ENCODE assay signal across 8 cellular contexts in the genomic region with DNA sequence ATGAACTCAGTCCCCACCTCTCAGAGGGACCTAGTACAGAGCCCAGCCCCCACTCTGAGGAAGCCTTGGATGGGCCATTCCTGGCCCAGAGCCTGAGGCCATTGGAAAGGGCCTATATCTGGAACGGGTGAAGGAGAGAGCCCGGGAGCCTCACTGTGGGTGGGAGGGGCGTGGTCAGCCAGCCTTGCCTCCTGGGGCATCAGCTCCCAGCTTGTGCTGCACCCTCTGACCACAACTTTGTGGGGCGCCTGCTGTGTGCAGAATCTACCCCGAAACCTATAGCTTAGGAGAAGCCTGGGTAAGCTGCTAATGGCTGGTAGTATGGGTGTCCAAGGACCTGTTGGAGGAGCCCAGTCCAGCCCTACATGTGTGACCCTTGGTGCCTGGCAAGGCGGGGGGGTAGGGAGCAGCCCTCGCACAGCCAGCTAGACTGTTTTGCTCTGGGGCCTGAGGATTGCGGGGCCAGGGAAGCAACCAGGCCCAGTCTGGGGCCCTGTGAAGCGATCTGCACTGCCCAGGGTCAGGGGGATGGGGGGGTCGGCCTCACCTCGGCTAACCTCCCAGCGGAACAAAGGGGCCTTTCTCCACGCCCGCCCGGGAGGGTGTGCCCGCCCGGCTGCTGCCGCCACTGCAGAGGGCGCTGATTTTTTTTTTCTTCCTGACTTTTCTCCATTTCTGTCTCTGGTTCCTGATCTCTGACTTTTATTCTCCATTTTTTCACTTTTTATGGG. TPM values are rescaled to one million over a fixed set of nuclear protein-coding genes. Genes with fewer than 3 reads are reported as not detected.
A peak's percentile ranks its signal among the peaks of the same experiment; 100 is the strongest.
DNase-seq lines count a peak whose midpoint lies in the region; ATAC-seq and TF ChIP-seq lines count a peak whose summit lies in the region.

No MANE protein-coding gene starts in this region.

- H4K20me1 ChIP-seq in GM23338 (replicated peaks; ENCODE audit: insufficient read depth) = 0 out of 2 replicates have a peak, but pooled peaks cover 4% of the 10 kb centered on the region

- TF ChIP-seq CTCF in GM23338 (conservative IDR thresholded peaks at IDR 0.05; ENCODE audit: low read depth in 2 of 2) = no peak

- peaks cover 96% of the 10 kb centered on the region for H3K27me3 ChIP-seq in GM23338 (ENCODE audit: insufficient read depth)

- H3K27ac Mint-ChIP-seq in GM23338 (no peak overlapping the region), T-cell (no peak overlapping the region)

- peaks cover 87% of the 10 kb centered on the region for H3K27me3 Mint-ChIP-seq in GM23338 (ENCODE audit: insufficient read depth, low read depth, poor library complexity)
- peaks cover 10 to 23% of the 10 kb centered on the region in 2 donors for H3K27me3 Mint-ChIP-seq in T-cell

- CTCF ChIA-PET in T-cell (lab: Charles Lee) = interaction anchor here (0.6 to 2.6 kb wide), 18 partner anchors 12 to 141 kb away, joined by 3 to 32 read pairs (median 6); partner anchors contain the start of gene SYCE2 (in 1 of the 2)

- H3K4me3 ChIP-seq in GM23338 = peak overlapping the region; percentile 80
- H3K4me3 ChIP-seq in skin epidermis = peak overlapping the region in 4 of 7 experiments; percentile 21 to 42 (median 31)

- POLR2A ChIA-PET in T-cell (lab: Charles Lee) = no interaction called here

- H2AFZ ChIP-seq in GM23338 = peak overlapping the region; percentile 72

- H3K36me3 Mint-ChIP-seq in GM23338 (ENCODE audit: low read depth) (no peaks in the 10 kb centered on the region; the same call in 2 of the 3 replicates), T-cell (no peaks in the 10 kb centered on the region)

- peaks cover 7% of the 10 kb centered on the region; the same call in 1 of the 2 replicates for H3F3A ChIP-seq in GM23338 (replicated peaks; ENCODE audit: low read depth)

- peaks cover 6% of the 10 kb centered on the region; the same call in 2 of the 3 replicates for H3K9me3 Mint-ChIP-seq in GM23338
- no peaks in the 10 kb centered on the region for H3K9me3 Mint-ChIP-seq in T-cell

- peak overlapping the region; percentile 99 for H3K4me2 ChIP-seq in GM23338

- intact Hi-C loops in Right ventricle myocardium superior (cut with DNase I) = no loop called here

- DNase-seq in GM23338 (ENCODE audit: low spot score) (no peak), T-cell (no peak), Right ventricle myocardium superior (peak; percentile 77), GM19240 (ENCODE audit: insufficient read length, low spot score) (no peak)
- no peak for DNase-seq in activated CD4-positive, alpha-beta T cell treated with anti-CD3 and anti-CD28 coated beads, Interleukin-2, amount 50 U/mL, for 1 hour

- no peaks in the 10 kb centered on the region for H3K79me2 ChIP-seq in GM23338 (replicated peaks; ENCODE audit: insufficient read depth)

- no peaks in the 10 kb centered on the region for H3K9me2 ChIP-seq in GM23338 (ENCODE audit: insufficient read depth)

- H3K27ac ChIP-seq in GM23338 (ENCODE audit: low read depth) (no peak overlapping the region), skin epidermis (peak overlapping the region in 17 of 21 experiments; percentile 2 to 86 (median 66))

- no peaks in the 10 kb centered on the region for H3K36me3 ChIP-seq in GM23338 (ENCODE audit: insufficient read depth)

- peaks cover 55% of the 10 kb centered on the region for H3K4me1 ChIP-seq in GM23338 (ENCODE audit: insufficient read depth)

- ATAC-seq in GM23338 (peak; percentile 18), T-cell (replicated peaks in 1 of 4) (no peak), Right ventricle myocardium superior (ENCODE audit: poor library complexity) (peak; percentile 11), GM21529 (IDR thresholded peaks at IDR 0.05; ENCODE audit: unreplicated experiment) (no peak), GM18909 (IDR thresholded peaks at IDR 0.05; ENCODE audit: poor library complexity, unreplicated experiment) (no peak)

- H3K4me3 Mint-ChIP-seq in GM23338 (peak overlapping the region; percentile 51), T-cell (peak overlapping the region; percentile 71 to 81 (median 72))

- H3K4me1 Mint-ChIP-seq in GM23338 = peaks cover 27% of the 10 kb centered on the region
- H3K4me1 Mint-ChIP-seq in T-cell = peaks cover 0 to 9% (median 9%) of the 10 kb centered on the region in 3 donors

TF ChIP-seq in GM23338, 12 proteins besides CTCF, POLR2A, EP300 and RAD21 (continues in another document):
- TF ChIP-seq JUNB (IDR thresholded peaks at IDR 0.05; ENCODE audit: unreplicated experiment) = no peak
- TF ChIP-seq, protein P1, sequence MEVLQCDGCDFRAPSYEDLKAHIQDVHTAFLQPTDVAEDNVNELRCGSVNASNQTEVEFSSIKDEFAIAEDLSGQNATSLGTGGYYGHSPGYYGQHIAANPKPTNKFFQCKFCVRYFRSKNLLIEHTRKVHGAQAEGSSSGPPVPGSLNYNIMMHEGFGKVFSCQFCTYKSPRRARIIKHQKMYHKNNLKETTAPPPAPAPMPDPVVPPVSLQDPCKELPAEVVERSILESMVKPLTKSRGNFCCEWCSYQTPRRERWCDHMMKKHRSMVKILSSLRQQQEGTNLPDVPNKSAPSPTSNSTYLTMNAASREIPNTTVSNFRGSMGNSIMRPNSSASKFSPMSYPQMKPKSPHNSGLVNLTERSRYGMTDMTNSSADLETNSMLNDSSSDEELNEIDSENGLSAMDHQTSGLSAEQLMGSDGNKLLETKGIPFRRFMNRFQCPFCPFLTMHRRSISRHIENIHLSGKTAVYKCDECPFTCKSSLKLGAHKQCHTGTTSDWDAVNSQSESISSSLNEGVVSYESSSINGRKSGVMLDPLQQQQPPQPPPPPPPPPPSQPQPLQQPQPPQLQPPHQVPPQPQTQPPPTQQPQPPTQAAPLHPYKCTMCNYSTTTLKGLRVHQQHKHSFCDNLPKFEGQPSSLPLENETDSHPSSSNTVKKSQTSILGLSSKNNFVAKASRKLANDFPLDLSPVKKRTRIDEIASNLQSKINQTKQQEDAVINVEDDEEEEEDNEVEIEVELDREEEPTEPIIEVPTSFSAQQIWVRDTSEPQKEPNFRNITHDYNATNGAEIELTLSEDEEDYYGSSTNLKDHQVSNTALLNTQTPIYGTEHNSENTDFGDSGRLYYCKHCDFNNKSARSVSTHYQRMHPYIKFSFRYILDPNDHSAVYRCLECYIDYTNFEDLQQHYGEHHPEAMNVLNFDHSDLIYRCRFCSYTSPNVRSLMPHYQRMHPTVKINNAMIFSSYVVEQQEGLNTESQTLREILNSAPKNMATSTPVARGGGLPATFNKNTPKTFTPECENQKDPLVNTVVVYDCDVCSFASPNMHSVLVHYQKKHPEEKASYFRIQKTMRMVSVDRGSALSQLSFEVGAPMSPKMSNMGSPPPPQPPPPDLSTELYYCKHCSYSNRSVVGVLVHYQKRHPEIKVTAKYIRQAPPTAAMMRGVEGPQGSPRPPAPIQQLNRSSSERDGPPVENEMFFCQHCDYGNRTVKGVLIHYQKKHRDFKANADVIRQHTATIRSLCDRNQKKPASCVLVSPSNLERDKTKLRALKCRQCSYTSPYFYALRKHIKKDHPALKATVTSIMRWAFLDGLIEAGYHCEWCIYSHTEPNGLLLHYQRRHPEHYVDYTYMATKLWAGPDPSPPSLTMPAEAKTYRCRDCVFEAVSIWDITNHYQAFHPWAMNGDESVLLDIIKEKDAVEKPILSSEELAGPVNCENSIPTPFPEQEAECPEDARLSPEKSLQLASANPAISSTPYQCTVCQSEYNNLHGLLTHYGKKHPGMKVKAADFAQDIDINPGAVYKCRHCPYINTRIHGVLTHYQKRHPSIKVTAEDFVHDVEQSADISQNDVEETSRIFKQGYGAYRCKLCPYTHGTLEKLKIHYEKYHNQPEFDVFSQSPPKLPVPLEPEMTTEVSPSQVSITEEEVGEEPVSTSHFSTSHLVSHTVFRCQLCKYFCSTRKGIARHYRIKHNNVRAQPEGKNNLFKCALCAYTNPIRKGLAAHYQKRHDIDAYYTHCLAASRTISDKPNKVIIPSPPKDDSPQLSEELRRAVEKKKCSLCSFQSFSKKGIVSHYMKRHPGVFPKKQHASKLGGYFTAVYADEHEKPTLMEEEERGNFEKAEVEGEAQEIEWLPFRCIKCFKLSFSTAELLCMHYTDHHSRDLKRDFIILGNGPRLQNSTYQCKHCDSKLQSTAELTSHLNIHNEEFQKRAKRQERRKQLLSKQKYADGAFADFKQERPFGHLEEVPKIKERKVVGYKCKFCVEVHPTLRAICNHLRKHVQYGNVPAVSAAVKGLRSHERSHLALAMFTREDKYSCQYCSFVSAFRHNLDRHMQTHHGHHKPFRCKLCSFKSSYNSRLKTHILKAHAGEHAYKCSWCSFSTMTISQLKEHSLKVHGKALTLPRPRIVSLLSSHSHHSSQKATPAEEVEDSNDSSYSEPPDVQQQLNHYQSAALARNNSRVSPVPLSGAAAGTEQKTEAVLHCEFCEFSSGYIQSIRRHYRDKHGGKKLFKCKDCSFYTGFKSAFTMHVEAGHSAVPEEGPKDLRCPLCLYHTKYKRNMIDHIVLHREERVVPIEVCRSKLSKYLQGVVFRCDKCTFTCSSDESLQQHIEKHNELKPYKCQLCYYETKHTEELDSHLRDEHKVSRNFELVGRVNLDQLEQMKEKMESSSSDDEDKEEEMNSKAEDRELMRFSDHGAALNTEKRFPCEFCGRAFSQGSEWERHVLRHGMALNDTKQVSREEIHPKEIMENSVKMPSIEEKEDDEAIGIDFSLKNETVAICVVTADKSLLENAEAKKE (CRISPR knock-in tag; IDR thresholded peaks at IDR 0.05) = no peak

RNA-seq across cellular contexts. Expression of gene LYL1, which starts 42.3 kb away (rescaled TPM):
- 0.47 and 2.2 TPM in 2 replicates for total RNA-seq in GM23338 (2014; rRNA removed; shearing (Covaris generic))
- 0.77 and 1.2 TPM in 2 replicates for polyA plus RNA-seq in GM23338 (2016; fragmentation: Nextera tagmentation; extraction: Ambion mirVana)
- total RNA-seq in T-cell (10 to 100 TPM in 3 of 5 donors, 1 to 10 TPM in 2; 3.4 to 20.6 (median 15.4) TPM), Right ventricle myocardium superior (7.2 TPM)

RNA-seq across cellular contexts. Expression of gene TRMT1, which starts 56.1 kb away (rescaled TPM):
- 76.4 and 88.6 TPM in 2 replicates for total RNA-seq in GM23338 (2014; rRNA removed; shearing (Covaris generic))
- 90.1 and 92.6 TPM in 2 replicates for polyA plus RNA-seq in GM23338 (2016; fragmentation: Nextera tagmentation; extraction: Ambion mirVana)
- total RNA-seq in T-cell = 100 to 1,000 TPM in 2 of 5 donors, 10 to 100 TPM in 3; 68.9 to 121 (median 95.6) TPM
- total RNA-seq in Right ventricle myocardium superior = 18.4 TPM

RNA-seq across cellular contexts. Expression of gene NACC1, which starts 57.7 kb away (rescaled TPM):
- total RNA-seq in GM23338 (2014; rRNA removed; shearing (Covaris generic)) = 203 and 260 TPM in 2 replicates
- 12.4 and 16.1 TPM in 2 replicates for polyA plus RNA-seq in GM23338 (2016; fragmentation: Nextera tagmentation; extraction: Ambion mirVana)
- total RNA-seq in T-cell (10 to 100 TPM; 23.8 to 44.9 (median 38.1) TPM), Right ventricle myocardium superior (44.6 TPM)

Comparison
In these comparisons a context has a peak if more than half of its experiments do, and no peak if none do; other contexts are left out.
1. ATAC-seq: peak in GM23338 (single experiment) and Right ventricle myocardium superior (single experiment); none in T-cell (0 of 4), GM21529 (single experiment) and GM18909 (single experiment).